In genomic region chr5:174612686-174613085, GRCh38 we compare ENCODE assay signal across 21 cellular contexts.
DNase-seq lines count a peak whose midpoint lies in the region; ATAC-seq and TF ChIP-seq lines count a peak whose summit lies in the region.
"Had no signal": no experiment of that assay in that cellular context is flagged by ENCODE, and none has a peak within 500 bp of the region (broad histone marks: within the 10 kb centered on the region; RNA-seq: fewer than 3 reads in every experiment).

No MANE protein-coding gene starts in this region.

- H3K36me3 Mint-ChIP-seq in activated naive CD4-positive, alpha-beta T cell treated with anti-CD3 and anti-CD28 coated beads for 36 hours (ENCODE audit: low read depth), result no peaks in the 10 kb centered on the region
- no peaks in the 10 kb centered on the region for H3K36me3 Mint-ChIP-seq in activated CD4-positive, alpha-beta T cell treated with anti-CD3 and anti-CD28 coated beads for 36 hours (ENCODE audit: low read depth)
- H3K36me3 Mint-ChIP-seq: activated naive CD4-positive, alpha-beta T cell treated with anti-CD3 and anti-CD28 coated beads, Interleukin-2, amount 50 U/mL, for 24 hours had no signal

- ATAC-seq in lower lobe of right lung, result no peak
- ATAC-seq in activated CD4-positive, alpha-beta T cell treated with anti-CD3 and anti-CD28 coated beads for 36 hours, result no peak
- ATAC-seq: activated T-cell treated with anti-CD3 and anti-CD28 coated beads, Interleukin-2, amount 50 U/mL, for 72 hours had no signal

- no peak overlapping the region for H3K4me3 Mint-ChIP-seq in activated naive CD4-positive, alpha-beta T cell treated with anti-CD3 and anti-CD28 coated beads for 36 hours
- H3K4me3 Mint-ChIP-seq in activated CD4-positive, alpha-beta T cell treated with anti-CD3 and anti-CD28 coated beads for 36 hours, result no peak overlapping the region
- H3K4me3 Mint-ChIP-seq: activated naive CD4-positive, alpha-beta T cell treated with anti-CD3 and anti-CD28 coated beads, Interleukin-2, amount 50 U/mL, for 24 hours; activated T-cell treated with anti-CD3 and anti-CD28 coated beads, Interleukin-2, amount 50 U/mL, for 72 hours; B cell had no signal

- H3K36me3 ChIP-seq in lower lobe of right lung, result no peaks in the 10 kb centered on the region

- DNase-seq in A172 (ENCODE audit: low spot score), result peak; percentile 97
- DNase-seq in LoVo (ENCODE audit: low spot score), result peak; percentile 86
- DNase-seq in RWPE1 (ENCODE audit: low spot score), result peak; percentile 33
- peak; percentile 66 for DNase-seq in kidney tubule cell (ENCODE audit: low spot score)
- no peak for DNase-seq in DMS79 (lab: John Stamatoyannopoulos, UW)
- no peak for DNase-seq in activated naive CD4-positive, alpha-beta T cell treated with anti-CD3 and anti-CD28 coated beads for 36 hours
- DNase-seq in lower lobe of right lung, result no peak
- no peak for DNase-seq in activated CD4-positive, alpha-beta T cell treated with anti-CD3 and anti-CD28 coated beads for 36 hours
- DNase-seq: activated CD4-positive, alpha-beta T cell treated with anti-CD3 and anti-CD28 coated beads for 4 hours; activated T-cell treated with anti-CD3 and anti-CD28 coated beads, Interleukin-2, amount 50 U/mL, for 72 hours; Calu3; cerebellar nuclear complex; foreskin melanocyte; hippocampal formation; NCI-H1417 treated with DMSO at 0.1 percent for 48 hours; NCI-H524 treated with DMSO at 0.1 percent for 48 hours; SHP77; stimulated activated naive CD4-positive, alpha-beta T cell had no signal

- H3K4me1 ChIP-seq in lower lobe of right lung, result peaks cover 8% of the 10 kb centered on the region

- H3K27ac ChIP-seq in RWPE1, result no peak overlapping the region
- H3K27ac ChIP-seq in lower lobe of right lung, result no peak overlapping the region
- H3K27ac ChIP-seq: epithelial cell of prostate had no signal

- no peak overlapping the region for H3K27ac Mint-ChIP-seq in activated naive CD4-positive, alpha-beta T cell treated with anti-CD3 and anti-CD28 coated beads for 36 hours
- no peak overlapping the region for H3K27ac Mint-ChIP-seq in activated CD4-positive, alpha-beta T cell treated with anti-CD3 and anti-CD28 coated beads for 36 hours
- H3K27ac Mint-ChIP-seq: activated naive CD4-positive, alpha-beta T cell treated with anti-CD3 and anti-CD28 coated beads, Interleukin-2, amount 50 U/mL, for 24 hours; activated T-cell treated with anti-CD3 and anti-CD28 coated beads, Interleukin-2, amount 50 U/mL, for 72 hours; B cell had no signal

- H3K4me3 ChIP-seq in lower lobe of right lung, result no peak overlapping the region

- no peaks in the 10 kb centered on the region for H3K4me1 Mint-ChIP-seq in activated naive CD4-positive, alpha-beta T cell treated with anti-CD3 and anti-CD28 coated beads for 36 hours (ENCODE audit: low read depth)
- no peaks in the 10 kb centered on the region for H3K4me1 Mint-ChIP-seq in activated CD4-positive, alpha-beta T cell treated with anti-CD3 and anti-CD28 coated beads for 36 hours
- H3K4me1 Mint-ChIP-seq: activated naive CD4-positive, alpha-beta T cell treated with anti-CD3 and anti-CD28 coated beads, Interleukin-2, amount 50 U/mL, for 24 hours; B cell had no signal

- CTCF ChIA-PET in RWPE1 (lab: Yijun Ruan, JAX), result no interaction called here
- CTCF ChIA-PET in activated naive CD4-positive, alpha-beta T cell treated with anti-CD3 and anti-CD28 coated beads for 36 hours (lab: Charles Lee), result no interaction called here
- CTCF ChIA-PET in activated CD4-positive, alpha-beta T cell treated with anti-CD3 and anti-CD28 coated beads for 36 hours (lab: Charles Lee), result no interaction called here

- TF ChIP-seq CTCF in RWPE1 (conservative IDR thresholded peaks at IDR 0.05; ENCODE audit: low read depth), result no peak
- no peak for TF ChIP-seq CTCF in lower lobe of right lung (IDR thresholded peaks at IDR 0.05)

- peaks cover 2% of the 10 kb centered on the region for H3K9me3 Mint-ChIP-seq in activated naive CD4-positive, alpha-beta T cell treated with anti-CD3 and anti-CD28 coated beads for 36 hours
- H3K9me3 Mint-ChIP-seq in activated CD4-positive, alpha-beta T cell treated with anti-CD3 and anti-CD28 coated beads for 36 hours (ENCODE audit: low read depth), result peaks cover 2% of the 10 kb centered on the region
- H3K9me3 Mint-ChIP-seq: activated naive CD4-positive, alpha-beta T cell treated with anti-CD3 and anti-CD28 coated beads, Interleukin-2, amount 50 U/mL, for 24 hours; activated T-cell treated with anti-CD3 and anti-CD28 coated beads, Interleukin-2, amount 50 U/mL, for 72 hours had no signal

- POLR2A ChIA-PET in RWPE1 (lab: Yijun Ruan, JAX; ENCODE audit: low non-redundant PET), result no interaction called here
- POLR2A ChIA-PET in activated CD4-positive, alpha-beta T cell treated with anti-CD3 and anti-CD28 coated beads for 36 hours (lab: Charles Lee), result no interaction called here

- peaks cover 14% of the 10 kb centered on the region for H3K27me3 Mint-ChIP-seq in activated naive CD4-positive, alpha-beta T cell treated with anti-CD3 and anti-CD28 coated beads for 36 hours (ENCODE audit: low read depth)
- peaks cover 4% of the 10 kb centered on the region for H3K27me3 Mint-ChIP-seq in activated CD4-positive, alpha-beta T cell treated with anti-CD3 and anti-CD28 coated beads for 36 hours
- H3K27me3 Mint-ChIP-seq: B cell had no signal

- no peaks in the 10 kb centered on the region for H3K9me3 ChIP-seq in lower lobe of right lung

- intact Hi-C loops in activated naive CD4-positive, alpha-beta T cell treated with anti-CD3 and anti-CD28 coated beads for 36 hours (cut with micrococcal nuclease), result no loop called here
- intact Hi-C loops in lower lobe of right lung (cut with DNase I), result no loop called here
- intact Hi-C loops in activated CD4-positive, alpha-beta T cell treated with anti-CD3 and anti-CD28 coated beads for 36 hours (cut with DNase I, micrococcal nuclease), result no loop called here

- no peaks in the 10 kb centered on the region for H3K27me3 ChIP-seq in lower lobe of right lung (ENCODE audit: low read depth)

Comparison
In these comparisons a context has a peak if more than half of its experiments do, and no peak if none do; other contexts are left out.
1. DNase-seq: peak in A172 (single experiment), LoVo (single experiment), RWPE1 (single experiment) and kidney tubule cell (single experiment); none in DMS79 (single experiment), activated naive CD4-positive, alpha-beta T cell treated with anti-CD3 and anti-CD28 coated beads for 36 hours (single experiment), lower lobe of right lung (single experiment) and activated CD4-positive, alpha-beta T cell treated with anti-CD3 and anti-CD28 coated beads for 36 hours (single experiment).